ENCODE assay signal across 19 cellular contexts in the genomic region with DNA sequence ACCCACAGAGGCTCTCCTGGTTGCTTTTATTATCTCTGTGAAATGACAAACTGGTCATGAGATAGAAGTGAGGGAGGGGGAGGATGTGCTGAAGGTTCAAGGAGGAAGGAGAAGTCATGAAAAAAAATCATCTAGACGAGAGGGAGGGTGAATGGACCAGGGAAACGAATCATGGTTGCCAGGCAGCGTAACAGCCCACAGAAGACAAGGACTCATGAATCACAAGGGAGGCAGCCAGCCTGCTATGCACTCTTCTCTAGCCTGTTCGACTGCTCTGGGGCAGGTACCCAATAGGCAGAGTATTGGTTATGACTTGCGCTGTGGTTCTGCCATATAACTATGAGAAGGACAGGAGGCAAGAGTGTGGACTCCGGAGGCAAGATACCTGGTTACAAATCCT.
A peak's percentile ranks its signal among the peaks of the same experiment; 100 is the strongest.
DNase-seq lines count a peak whose midpoint lies in the region; ATAC-seq and TF ChIP-seq lines count a peak whose summit lies in the region.
"Had no signal": no experiment of that assay in that cellular context is flagged by ENCODE, and none has a peak within 500 bp of the region (broad histone marks: within the 10 kb centered on the region; RNA-seq: fewer than 3 reads in every experiment).

No MANE protein-coding gene starts in this region.

- H3K36me3 ChIP-seq in mammary epithelial cell (ENCODE audit: insufficient read depth, low read length) (no peaks in the 10 kb centered on the region), breast epithelium (no peaks in the 10 kb centered on the region)
- H3K36me3 ChIP-seq: BE2C had no signal

- no peak overlapping the region for H3K4me3 Mint-ChIP-seq in activated CD4-positive, alpha-beta T cell treated with anti-CD3 and anti-CD28 coated beads for 36 hours
- H3K4me3 Mint-ChIP-seq: CD4-positive, CD25-positive, alpha-beta regulatory T cell; CD8-positive, alpha-beta memory T cell; GM23338 had no signal

- H4K20me1 ChIP-seq in mammary epithelial cell (ENCODE audit: insufficient read depth, low read length) = no peaks in the 10 kb centered on the region

- H3K4me1 Mint-ChIP-seq in activated CD4-positive, alpha-beta T cell treated with anti-CD3 and anti-CD28 coated beads for 36 hours = no peaks in the 10 kb centered on the region
- H3K4me1 Mint-ChIP-seq: CD4-positive, CD25-positive, alpha-beta regulatory T cell; CD8-positive, alpha-beta memory T cell had no signal

- H3K4me3 ChIP-seq in mammary epithelial cell (replicated peaks in 1 of 3; ENCODE audit: insufficient read depth in 1 of 3, low read depth in 2 of 3, low read length in 3 of 3) (no peak overlapping the region), breast epithelium (no peak overlapping the region)
- H3K4me3 ChIP-seq: GM12878, GM23338 had no signal

- H3K36me3 Mint-ChIP-seq in activated CD4-positive, alpha-beta T cell treated with anti-CD3 and anti-CD28 coated beads for 36 hours (ENCODE audit: low read depth) = no peaks in the 10 kb centered on the region
- H3K36me3 Mint-ChIP-seq: CD4-positive, CD25-positive, alpha-beta regulatory T cell; CD8-positive, alpha-beta memory T cell had no signal

- TF ChIP-seq CTCF in mammary epithelial cell (conservative IDR thresholded peaks at IDR 0.05 in 1 of 2, IDR thresholded peaks at IDR 0.05 in 1 of 2; ENCODE audit: extremely low read depth in 1 of 2, insufficient read depth in 1 of 2, low read depth in 1 of 2, low read length in 2 of 2) (no peak), breast epithelium (IDR thresholded peaks at IDR 0.05) (no peak)

- H3K27ac ChIP-seq in mammary epithelial cell (ENCODE audit: insufficient read depth, low read depth, low read length) = no peak overlapping the region
- no peak overlapping the region for H3K27ac ChIP-seq in breast epithelium

- 63% methylated on average over 6 of the region's 6 CpGs for WGBS in mammary epithelial cell (ENCODE audit: low coverage, missing lambda C conversion rate)

- in situ Hi-C loops in mammary epithelial cell (cut with MboI; ENCODE audit: low sequenced_read_pairs in 2 of 2) = no loop called here

- H3K79me2 ChIP-seq in mammary epithelial cell (ENCODE audit: insufficient read depth, low read length) = no peaks in the 10 kb centered on the region

- POLR2A ChIA-PET in activated CD4-positive, alpha-beta T cell treated with anti-CD3 and anti-CD28 coated beads for 36 hours (lab: Charles Lee) = no interaction called here

- H3K27me3 Mint-ChIP-seq in activated CD4-positive, alpha-beta T cell treated with anti-CD3 and anti-CD28 coated beads for 36 hours = peaks cover 9% of the 10 kb centered on the region

- intact Hi-C loops in mammary epithelial cell (cut with micrococcal nuclease) = no loop called here
- intact Hi-C loops in breast epithelium (cut with DNase I; ENCODE audit: low total_unique reads) = no loop called here
- intact Hi-C loops in activated CD4-positive, alpha-beta T cell treated with anti-CD3 and anti-CD28 coated beads for 36 hours (cut with DNase I, micrococcal nuclease) = no loop called here

- H3K4me1 ChIP-seq in mammary epithelial cell (ENCODE audit: insufficient read depth, low read length) (no peaks in the 10 kb centered on the region), breast epithelium (no peaks in the 10 kb centered on the region)
- H3K4me1 ChIP-seq: BE2C had no signal

- dilution Hi-C loops in mammary epithelial cell (cut with HindIII; ENCODE audit: low sequenced_read_pairs) = no loop called here

- H3K4me2 ChIP-seq in mammary epithelial cell (ENCODE audit: insufficient read depth, low read depth, low read length) = no peak overlapping the region
- H3K4me2 ChIP-seq: GM23338 had no signal

- H3K27ac Mint-ChIP-seq in activated CD4-positive, alpha-beta T cell treated with anti-CD3 and anti-CD28 coated beads for 36 hours = no peak overlapping the region
- H3K27ac Mint-ChIP-seq: CD4-positive, CD25-positive, alpha-beta regulatory T cell; GM23338 had no signal

- DNase-seq in DMS53 (lab: John Stamatoyannopoulos, UW) (peak; percentile 29), DMS53 treated with DMSO at 0.1 percent for 48 hours (lab: John Stamatoyannopoulos, UW; ENCODE audit: unreplicated experiment) (no peak), mammary epithelial cell (peak; percentile 1), breast epithelium (ENCODE audit: low spot score in 2 of 2) (no peak), islet precursor cell (peak; percentile 55), activated gamma-delta T cell treated with Interleukin-2 at 50 U/mL for 16 hours (no peak)
- no peak for DNase-seq in activated CD4-positive, alpha-beta T cell treated with anti-CD3 and anti-CD28 coated beads for 36 hours
- DNase-seq in activated naive CD4-positive, alpha-beta T cell treated with Interleukin-2 at 50 U/mL for 16 hours = no peak
- DNase-seq: 8988T; BE2C; C1 segment of cervical spinal cord; CD4-positive, CD25-positive, alpha-beta regulatory T cell; CD8-positive, alpha-beta memory T cell; DMS 273 treated with DMSO at 0.1 percent for 48 hours; DND-41; EL; HCEC 1CT had no signal

- no peak for ATAC-seq in activated CD4-positive, alpha-beta T cell treated with anti-CD3 and anti-CD28 coated beads for 36 hours
- ATAC-seq: GM12878, GM23338 had no signal

- CTCF ChIA-PET in mammary epithelial cell (lab: Charles Lee; ENCODE audit: low non-redundant PET) = no interaction called here
- CTCF ChIA-PET in activated CD4-positive, alpha-beta T cell treated with anti-CD3 and anti-CD28 coated beads for 36 hours (lab: Charles Lee) = no interaction called here

- H3K9me3 ChIP-seq in mammary epithelial cell (replicated peaks; ENCODE audit: insufficient read depth, low read length) (no peaks in the 10 kb centered on the region), breast epithelium (no peaks in the 10 kb centered on the region)
- H3K9me3 ChIP-seq: BE2C had no signal

- no peak for TF ChIP-seq POLR2A in breast epithelium (IDR thresholded peaks at IDR 0.05)

- no peak overlapping the region for H2AFZ ChIP-seq in mammary epithelial cell (ENCODE audit: low read depth, low read length)
- H2AFZ ChIP-seq: GM23338 had no signal

- H3K9me3 Mint-ChIP-seq in activated CD4-positive, alpha-beta T cell treated with anti-CD3 and anti-CD28 coated beads for 36 hours (ENCODE audit: low read depth) = no peaks in the 10 kb centered on the region
- H3K9me3 Mint-ChIP-seq: GM23338 had no signal

- H3K27me3 ChIP-seq in mammary epithelial cell (ENCODE audit: insufficient read depth, low read length) (no peaks in the 10 kb centered on the region), breast epithelium (no peaks in the 10 kb centered on the region)
- H3K27me3 ChIP-seq: BE2C had no signal

- BruUV-seq in mammary epithelial cell (replicated peaks; lab: Mats Ljungman, UMichigan) = no TSS peak

- no peak overlapping the region for H3K9ac ChIP-seq in mammary epithelial cell (ENCODE audit: insufficient read depth, low read length)

Comparison
In these comparisons a context has a peak if more than half of its experiments do, and no peak if none do; other contexts are left out.
1. DNase-seq: peak in DMS53 (single experiment), mammary epithelial cell (single experiment) and islet precursor cell (single experiment); none in DMS53 treated with DMSO at 0.1 percent for 48 hours (single experiment), breast epithelium (0 of 2), activated CD4-positive, alpha-beta T cell treated with anti-CD3 and anti-CD28 coated beads for 36 hours (single experiment), activated gamma-delta T cell treated with Interleukin-2 at 50 U/mL for 16 hours (single experiment) and activated naive CD4-positive, alpha-beta T cell treated with Interleukin-2 at 50 U/mL for 16 hours (single experiment).